Comparison of ENCODE assay signal across 8 cellular contexts in genomic region chr14:100278702-100279101, GRCh38. TPM values are rescaled to one million over a fixed set of nuclear protein-coding genes. Genes with fewer than 3 reads are reported as not detected.
DNase-seq lines count a peak whose midpoint lies in the region; ATAC-seq and TF ChIP-seq lines count a peak whose summit lies in the region.

No MANE protein-coding gene starts in this region.

- H2BK120ac ChIP-seq in mesendoderm (ENCODE audit: low read depth, low read length) = no peak overlapping the region

- ATAC-seq in HG02973 (IDR thresholded peaks at IDR 0.05; ENCODE audit: unreplicated experiment) (peak; percentile 58), activated B cell treated with CpG ODN at 0.5 μM for 24 hours (ENCODE audit: low read depth) (peak; percentile 52), GM19455 (IDR thresholded peaks at IDR 0.05; ENCODE audit: unreplicated experiment) (no peak)

- no peaks in the 10 kb centered on the region for H3K36me3 ChIP-seq in mesendoderm (ENCODE audit: control insufficient read depth, insufficient read depth, low read length)

- H4K8ac ChIP-seq in mesendoderm (ENCODE audit: low read depth, low read length) = no peak overlapping the region

- no peak overlapping the region for H2BK5ac ChIP-seq in mesendoderm (ENCODE audit: low read length)

- no peak overlapping the region for H3K4me2 ChIP-seq in mesendoderm (ENCODE audit: low read length)

- no peak overlapping the region for H3K18ac ChIP-seq in mesendoderm (ENCODE audit: low read length)

- peaks cover 45% of the 10 kb centered on the region for H3K79me2 ChIP-seq in mesendoderm (ENCODE audit: control insufficient read depth, insufficient read depth, low read length)

- H2BK15ac ChIP-seq in mesendoderm (replicated peaks; ENCODE audit: low read depth) = no peak overlapping the region

- H3K27ac ChIP-seq in mesendoderm (ENCODE audit: low read depth, low read length) = no peak overlapping the region

- H3K27ac Mint-ChIP-seq in activated B cell treated with CpG ODN at 0.5 μM for 24 hours = peak overlapping the region; percentile 16

- no peaks in the 10 kb centered on the region for H3K27me3 ChIP-seq in mesendoderm (ENCODE audit: insufficient read depth, low read length, poor library complexity)

- no peaks in the 10 kb centered on the region for H3K9me3 Mint-ChIP-seq in activated B cell treated with CpG ODN at 0.5 μM for 24 hours

- H3K27me3 Mint-ChIP-seq in activated B cell treated with CpG ODN at 0.5 μM for 24 hours = no peaks in the 10 kb centered on the region

- no peak overlapping the region for H2AK5ac ChIP-seq in mesendoderm (ENCODE audit: low read length)

- no peaks in the 10 kb centered on the region for H3K4me1 ChIP-seq in mesendoderm (ENCODE audit: control insufficient read depth, low read depth, low read length)

- no peak overlapping the region for H3K4me3 Mint-ChIP-seq in activated B cell treated with CpG ODN at 0.5 μM for 24 hours

- H3K79me1 ChIP-seq in mesendoderm (ENCODE audit: low read length) = peaks cover 28% of the 10 kb centered on the region

- peaks cover 58% of the 10 kb centered on the region for H3K36me3 Mint-ChIP-seq in activated B cell treated with CpG ODN at 0.5 μM for 24 hours (ENCODE audit: low read depth)

- H3K9ac ChIP-seq in mesendoderm (ENCODE audit: low read length) = no peak overlapping the region

- CTCF ChIA-PET in activated B cell treated with CpG ODN at 0.5 μM for 24 hours (lab: Charles Lee) = interaction anchor here (1.0 to 1.9 kb wide), 2 partner anchors 38 to 57 kb away, joined by 3 to 6 read pairs; no protein-coding TSS in a partner anchor

- H3K4me3 ChIP-seq in mesendoderm (ENCODE audit: low read length) = no peak overlapping the region

- no peak overlapping the region for H3K4ac ChIP-seq in mesendoderm (ENCODE audit: low read depth, low read length)

- no peak for TF ChIP-seq CTCF in activated B cell treated with CpG ODN at 0.5 μM for 24 hours (IDR thresholded peaks at IDR 0.05)

- peak; percentile 71 for DNase-seq in EL
- DNase-seq in activated B cell treated with CpG ODN at 0.5 μM for 24 hours = no peak
- peak; percentile 37 for DNase-seq in mesendoderm
- DNase-seq in SKM-1 treated with dmso at 0.1 percent for 144 hours (lab: John Stamatoyannopoulos, UW; ENCODE audit: unreplicated experiment) = no peak
- no peak for DNase-seq in DMS114 treated with DMSO at 0.1 percent for 48 hours (lab: John Stamatoyannopoulos, UW; ENCODE audit: unreplicated experiment)
- DNase-seq in HPDE6-E6E7 (ENCODE audit: extremely low spot score) = no peak

- no peak overlapping the region for H3K23ac ChIP-seq in mesendoderm (ENCODE audit: low read length)

- peaks cover 19% of the 10 kb centered on the region for H3K4me1 Mint-ChIP-seq in activated B cell treated with CpG ODN at 0.5 μM for 24 hours

- intact Hi-C loops in activated B cell treated with CpG ODN at 0.5 μM for 24 hours (cut with micrococcal nuclease) = loop anchor here (10.0 kb wide), 1 partner anchor 376 kb away; no protein-coding TSS in a partner anchor

- no CpG with 5 or more reads among the region's 8 CpGs for WGBS in mesendoderm (ENCODE audit: extremely low coverage, insufficient coverage, low lambda C conversion rate)

- H4K5ac ChIP-seq in mesendoderm (ENCODE audit: low read length) = no peak overlapping the region

- no peak overlapping the region for H3K56ac ChIP-seq in mesendoderm (ENCODE audit: low read length)

- POLR2A ChIA-PET in activated B cell treated with CpG ODN at 0.5 μM for 24 hours (lab: Charles Lee) = interaction anchor here (0.6 to 1.0 kb wide), 2 partner anchors 36 to 57 kb away, joined by 3 to 4 read pairs; no protein-coding TSS in a partner anchor

RNA-seq across cellular contexts. Expression of gene SLC25A29, which starts 27.5 kb away (rescaled TPM):
- 20.6 and 28.8 TPM in 2 replicates for total RNA-seq in activated B cell treated with CpG ODN at 0.5 μM for 24 hours
- polyA plus RNA-seq in mesendoderm (2013, experiment 1 of 2) = 29.6 TPM
- polyA plus RNA-seq in mesendoderm (2013, experiment 2 of 2) = 31.1 TPM

RNA-seq across cellular contexts. Expression of gene YY1, which starts 39.8 kb away (rescaled TPM):
- total RNA-seq in activated B cell treated with CpG ODN at 0.5 μM for 24 hours = 72.6 and 79.2 TPM in 2 replicates
- polyA plus RNA-seq in mesendoderm (2013, experiment 1 of 2) = 150 TPM
- 152 TPM for polyA plus RNA-seq in mesendoderm (2013, experiment 2 of 2)

RNA-seq across cellular contexts. Expression of gene SLC25A47, which starts 44.4 kb away (rescaled TPM):
- not detected in 2 replicates for total RNA-seq in activated B cell treated with CpG ODN at 0.5 μM for 24 hours
- not detected for polyA plus RNA-seq in mesendoderm (2013, experiment 1 of 2)
- not detected for polyA plus RNA-seq in mesendoderm (2013, experiment 2 of 2)

Comparison
In these comparisons a context has a peak if more than half of its experiments do, and no peak if none do; other contexts are left out.
1. DNase-seq: peak in EL (single experiment) and mesendoderm (single experiment); none in activated B cell treated with CpG ODN at 0.5 μM for 24 hours (single experiment), SKM-1 treated with dmso at 0.1 percent for 144 hours (single experiment), DMS114 treated with DMSO at 0.1 percent for 48 hours (single experiment) and HPDE6-E6E7 (single experiment).